19 cellular contexts compared by ENCODE assay signal in genomic region chr14:90042587-90043252, GRCh38. TPM values are rescaled to one million over a fixed set of nuclear protein-coding genes. Genes with fewer than 3 reads are reported as not detected.
"Had no signal": no experiment of that assay in that cellular context is flagged by ENCODE, and none has a peak within 500 bp of the region (broad histone marks: within the 10 kb centered on the region; RNA-seq: fewer than 3 reads in every experiment).

No MANE protein-coding gene starts in this region.

- ATAC-seq: activated CD8-positive, alpha-beta memory T cell treated with anti-CD3 and anti-CD28 coated beads, Interleukin-2, amount 10 ng/mL, durations not matched to agents 7 days and 5 days; activated T-cell treated with anti-CD3 and anti-CD28 coated beads, Interleukin-2, amount 50 U/mL, for 4 hours; Panc1; Right ventricle myocardium inferior had no signal

- H3K4me1 Mint-ChIP-seq: activated CD8-positive, alpha-beta memory T cell treated with anti-CD3 and anti-CD28 coated beads, Interleukin-2, amount 10 ng/mL, durations not matched to agents 7 days and 5 days had no signal

- DNase-seq: activated CD4-positive, CD25-positive, alpha-beta regulatory T cell; activated CD8-positive, alpha-beta memory T cell treated with anti-CD3 and anti-CD28 coated beads, Interleukin-2, amount 10 ng/mL, durations not matched to agents 7 days and 5 days; activated T-cell treated with anti-CD3 and anti-CD28 coated beads, Interleukin-2, amount 50 U/mL, for 4 hours; MM.1S; NCI-H1105; NCI-H1436; NCI-H1694 treated with DMSO at 0.1 percent for 48 hours; NCI-H2029 treated with DMSO at 0.1 percent for 48 hours; NCI-H345; NCI-H510A; NCI-H526 treated with DMSO at 0.1 percent for 48 hours; RPMI8226; SK-N-SH; T-helper 1 cell had no signal

- H3K27ac ChIP-seq: VCaP had no signal

- H3K4me3 Mint-ChIP-seq: activated CD8-positive, alpha-beta memory T cell treated with anti-CD3 and anti-CD28 coated beads, Interleukin-2, amount 10 ng/mL, durations not matched to agents 7 days and 5 days; activated T-cell treated with anti-CD3 and anti-CD28 coated beads, Interleukin-2, amount 50 U/mL, for 4 hours had no signal

- H3K9me3 ChIP-seq: SK-N-SH had no signal

- H3K9me3 Mint-ChIP-seq: activated naive CD4-positive, alpha-beta T cell treated with anti-CD3 and anti-CD28 coated beads, Interleukin-2, amount 50 U/mL, for 72 hours; activated T-cell treated with anti-CD3 and anti-CD28 coated beads, Interleukin-2, amount 50 U/mL, for 4 hours had no signal

- H3K27ac Mint-ChIP-seq: activated CD8-positive, alpha-beta memory T cell treated with anti-CD3 and anti-CD28 coated beads, Interleukin-2, amount 10 ng/mL, durations not matched to agents 7 days and 5 days had no signal

- H3K27me3 Mint-ChIP-seq: activated CD8-positive, alpha-beta memory T cell treated with anti-CD3 and anti-CD28 coated beads, Interleukin-2, amount 10 ng/mL, durations not matched to agents 7 days and 5 days had no signal

RNA-seq across cellular contexts. Expression of gene KCNK13, which starts 19.1 kb away (rescaled TPM):
- total RNA-seq: activated naive CD4-positive, alpha-beta T cell treated with anti-CD3 and anti-CD28 coated beads, Interleukin-2, amount 50 U/mL, for 72 hours; activated T-cell treated with anti-CD3 and anti-CD28 coated beads, Interleukin-2, amount 50 U/mL, for 4 hours; OCI-LY7 had no signal
- polyA plus RNA-seq: SK-N-SH had no signal
